In genomic region chr7:105257338-105257737, GRCh38 we compare ENCODE assay signal across 10 cellular contexts.
DNase-seq lines count a peak whose midpoint lies in the region; ATAC-seq and TF ChIP-seq lines count a peak whose summit lies in the region.
"Had no signal": no experiment of that assay in that cellular context is flagged by ENCODE, and none has a peak within 500 bp of the region (broad histone marks: within the 10 kb centered on the region; RNA-seq: fewer than 3 reads in every experiment).

No MANE protein-coding gene starts in this region.

- H3K27ac Mint-ChIP-seq in MCF 10A (ENCODE audit: low read depth, unreplicated experiment), result peak overlapping the region; percentile 61
- H3K27ac Mint-ChIP-seq in CD8-positive, alpha-beta T cell, result no peak overlapping the region
- H3K27ac Mint-ChIP-seq: activated naive CD4-positive, alpha-beta T cell treated with anti-CD3 and anti-CD28 coated beads, Interleukin-2, amount 10 ng/mL, durations not matched to agents 7 days and 5 days had no signal

- H3K79me2 ChIP-seq in mammary epithelial cell (ENCODE audit: insufficient read depth, low read length), result peaks cover 82% of the 10 kb centered on the region

- BruUV-seq in MCF 10A (replicated peaks; lab: Mats Ljungman, UMichigan) (no TSS peak), mammary epithelial cell (replicated peaks; lab: Mats Ljungman, UMichigan) (no TSS peak)

- H4K20me1 ChIP-seq in mammary epithelial cell (ENCODE audit: insufficient read depth, low read length), result no peaks in the 10 kb centered on the region

- H3K4me3 Mint-ChIP-seq in MCF 10A (ENCODE audit: unreplicated experiment), result no peak overlapping the region
- no peak overlapping the region for H3K4me3 Mint-ChIP-seq in CD8-positive, alpha-beta T cell
- H3K4me3 Mint-ChIP-seq: activated naive CD4-positive, alpha-beta T cell treated with anti-CD3 and anti-CD28 coated beads, Interleukin-2, amount 10 ng/mL, durations not matched to agents 7 days and 5 days had no signal

- peaks cover 5% of the 10 kb centered on the region for H3K4me1 ChIP-seq in mammary epithelial cell (ENCODE audit: insufficient read depth, low read length)
- peaks cover 10% of the 10 kb centered on the region for H3K4me1 ChIP-seq in CD8-positive, alpha-beta T cell (ENCODE audit: insufficient read depth, low read length)

- H3K4me1 Mint-ChIP-seq in MCF 10A (ENCODE audit: insufficient read depth, unreplicated experiment), result peaks cover 21% of the 10 kb centered on the region
- H3K4me1 Mint-ChIP-seq in CD8-positive, alpha-beta T cell (ENCODE audit: low read depth), result peaks cover 53% of the 10 kb centered on the region

- ATAC-seq in GM18520 (IDR thresholded peaks at IDR 0.05; ENCODE audit: unreplicated experiment), result no peak
- no peak for ATAC-seq in CD8-positive, alpha-beta T cell

- H3K9me3 Mint-ChIP-seq in MCF 10A (ENCODE audit: unreplicated experiment), result no peaks in the 10 kb centered on the region
- no peaks in the 10 kb centered on the region for H3K9me3 Mint-ChIP-seq in CD8-positive, alpha-beta T cell

- no peak overlapping the region for H3K27ac ChIP-seq in mammary epithelial cell (ENCODE audit: insufficient read depth, low read depth, low read length)
- H3K27ac ChIP-seq in dorsolateral prefrontal cortex, result peak overlapping the region in 35 of 59 donors; percentile 1 to 70 (median 35)
- H3K27ac ChIP-seq in CD8-positive, alpha-beta T cell (ENCODE audit: low read depth, low read length), result no peak overlapping the region

- no peak for TF ChIP-seq CTCF in MCF 10A (IDR thresholded peaks at IDR 0.05; ENCODE audit: unreplicated experiment)
- no peak for TF ChIP-seq CTCF in mammary epithelial cell (conservative IDR thresholded peaks at IDR 0.05 in 1 of 2, IDR thresholded peaks at IDR 0.05 in 1 of 2; ENCODE audit: extremely low read depth in 1 of 2, insufficient read depth in 1 of 2, low read depth in 1 of 2, low read length in 2 of 2)
- no peak for TF ChIP-seq CTCF in dorsolateral prefrontal cortex (IDR thresholded peaks at IDR 0.05 in 54 of 56, conservative IDR thresholded peaks at IDR 0.05 in 2 of 56; ENCODE audit: low read depth in 1 of 56, partially characterized antibody in 56 of 56)
- TF ChIP-seq CTCF in CD8-positive, alpha-beta T cell (IDR thresholded peaks at IDR 0.05), result no peak

- in situ Hi-C loops in mammary epithelial cell (cut with MboI; ENCODE audit: low sequenced_read_pairs in 2 of 2), result no loop called here

- CTCF ChIA-PET in MCF 10A (lab: Yijun Ruan, JAX) (no interaction called here), mammary epithelial cell (lab: Charles Lee; ENCODE audit: low non-redundant PET) (no interaction called here)
- CTCF ChIA-PET in CD8-positive, alpha-beta T cell (lab: Charles Lee), result no interaction called here

- DNase-seq in MCF 10A (ENCODE audit: unreplicated experiment) (peak; percentile 11), mammary epithelial cell (no peak), NCI-H2227 (lab: John Stamatoyannopoulos, UW; ENCODE audit: unreplicated experiment) (peak; percentile 46), dorsolateral prefrontal cortex (no peak), HPDE6-E6E7 (ENCODE audit: extremely low spot score) (no peak), NCI-H345 treated with DMSO at 0.1 percent for 48 hours (lab: John Stamatoyannopoulos, UW; ENCODE audit: unreplicated experiment) (no peak)
- DNase-seq in CD8-positive, alpha-beta T cell, result no peak
- DNase-seq: activated naive CD4-positive, alpha-beta T cell treated with anti-CD3 and anti-CD28 coated beads, Interleukin-2, amount 10 ng/mL, durations not matched to agents 7 days and 5 days; NCI-H774 had no signal

- H3K9ac ChIP-seq in mammary epithelial cell (ENCODE audit: insufficient read depth, low read length), result no peak overlapping the region

- H3K27me3 ChIP-seq in mammary epithelial cell (ENCODE audit: insufficient read depth, low read length) (no peaks in the 10 kb centered on the region), dorsolateral prefrontal cortex (no peaks in the 10 kb centered on the region)
- no peaks in the 10 kb centered on the region for H3K27me3 ChIP-seq in CD8-positive, alpha-beta T cell (ENCODE audit: insufficient read depth, low read length)

- no peaks in the 10 kb centered on the region for H3K36me3 ChIP-seq in mammary epithelial cell (ENCODE audit: insufficient read depth, low read length)
- no peaks in the 10 kb centered on the region for H3K36me3 ChIP-seq in CD8-positive, alpha-beta T cell (ENCODE audit: insufficient read depth, low read length)

- H3K36me3 Mint-ChIP-seq in MCF 10A (ENCODE audit: insufficient read depth, unreplicated experiment), result peaks cover 20% of the 10 kb centered on the region
- H3K36me3 Mint-ChIP-seq in CD8-positive, alpha-beta T cell, result peaks cover 14% of the 10 kb centered on the region

- H3K4me2 ChIP-seq in mammary epithelial cell (ENCODE audit: insufficient read depth, low read depth, low read length), result no peak overlapping the region

- no peak overlapping the region for H2AFZ ChIP-seq in mammary epithelial cell (ENCODE audit: low read depth, low read length)

- H3K27me3 Mint-ChIP-seq in MCF 10A (ENCODE audit: insufficient read depth, unreplicated experiment), result no peaks in the 10 kb centered on the region
- H3K27me3 Mint-ChIP-seq in CD8-positive, alpha-beta T cell (ENCODE audit: low read depth), result no peaks in the 10 kb centered on the region
- H3K27me3 Mint-ChIP-seq: activated naive CD4-positive, alpha-beta T cell treated with anti-CD3 and anti-CD28 coated beads, Interleukin-2, amount 10 ng/mL, durations not matched to agents 7 days and 5 days had no signal

- intact Hi-C loops in MCF 10A (cut with micrococcal nuclease), result no loop called here
- intact Hi-C loops in mammary epithelial cell (cut with micrococcal nuclease), result no loop called here
- intact Hi-C loops in dorsolateral prefrontal cortex (cut with DNase I), result no loop called here
- intact Hi-C loops in CD8-positive, alpha-beta T cell (cut with DNase I, micrococcal nuclease), result no loop called here

- dilution Hi-C loops in mammary epithelial cell (cut with HindIII; ENCODE audit: low sequenced_read_pairs), result no loop called here

- H3K9me3 ChIP-seq in mammary epithelial cell (replicated peaks; ENCODE audit: insufficient read depth, low read length), result no peaks in the 10 kb centered on the region
- no peaks in the 10 kb centered on the region for H3K9me3 ChIP-seq in CD8-positive, alpha-beta T cell (ENCODE audit: low read length)

- POLR2A ChIA-PET in MCF 10A (lab: Yijun Ruan, JAX), result interaction anchor here (0.6 to 1.1 kb wide), 5 partner anchors 9 to 74 kb away, joined by 3 read pairs; no protein-coding TSS in a partner anchor
- POLR2A ChIA-PET in CD8-positive, alpha-beta T cell (lab: Charles Lee), result no interaction called here

- 100% methylated on average over 1 of the region's 1 CpG for WGBS in mammary epithelial cell (ENCODE audit: low coverage, missing lambda C conversion rate)

- H3K4me3 ChIP-seq in mammary epithelial cell (replicated peaks in 1 of 3; ENCODE audit: insufficient read depth in 1 of 3, low read depth in 2 of 3, low read length in 3 of 3) (no peak overlapping the region), dorsolateral prefrontal cortex (peak overlapping the region in 1 of 59 donors; percentile 19)
- no peak overlapping the region for H3K4me3 ChIP-seq in CD8-positive, alpha-beta T cell (ENCODE audit: low read depth, low read length)

Comparison
In these comparisons a context has a peak if more than half of its experiments do, and no peak if none do; other contexts are left out.
1. DNase-seq: peak in MCF 10A (single experiment) and NCI-H2227 (single experiment); none in mammary epithelial cell (single experiment), dorsolateral prefrontal cortex (0 of 10), HPDE6-E6E7 (single experiment), NCI-H345 treated with DMSO at 0.1 percent for 48 hours (single experiment) and CD8-positive, alpha-beta T cell (0 of 7).
2. H3K27ac ChIP-seq: peak in dorsolateral prefrontal cortex (35 of 59); none in mammary epithelial cell (single experiment) and CD8-positive, alpha-beta T cell (single experiment).